20 cellular contexts compared by ENCODE assay signal in genomic region chrX:1009771-1010170, GRCh38.
"Had no signal": no experiment of that assay in that cellular context is flagged by ENCODE, and none has a peak within 500 bp of the region (broad histone marks: within the 10 kb centered on the region; RNA-seq: fewer than 3 reads in every experiment).

No MANE protein-coding gene starts in this region.

- H3K9me3 Mint-ChIP-seq: memory B cell; natural killer cell treated with Interleukin-12 subunit alpha and Interleukin-12 subunit beta and Interleukin-15 and Interleukin-18, amount 100 ng/mL, for 72 hours; type B pancreatic cell had no signal

- H3K27me3 Mint-ChIP-seq: natural killer cell treated with Interleukin-12 subunit alpha and Interleukin-12 subunit beta and Interleukin-15 and Interleukin-18, amount 100 ng/mL, for 72 hours had no signal

- H3K36me3 Mint-ChIP-seq: memory B cell; natural killer cell treated with Interleukin-12 subunit alpha and Interleukin-12 subunit beta and Interleukin-15 and Interleukin-18, amount 100 ng/mL, for 72 hours; type B pancreatic cell had no signal

- ATAC-seq: gastroesophageal sphincter; lower lobe of right lung; natural killer cell treated with Interleukin-12 subunit alpha and Interleukin-12 subunit beta and Interleukin-15 and Interleukin-18, amount 100 ng/mL, for 72 hours; psoas muscle; sciatic nerve had no signal

- H3K27ac Mint-ChIP-seq: memory B cell; natural killer cell treated with Interleukin-12 subunit alpha and Interleukin-12 subunit beta and Interleukin-15 and Interleukin-18, amount 100 ng/mL, for 72 hours; type B pancreatic cell had no signal

- H3K4me3 Mint-ChIP-seq: memory B cell; natural killer cell treated with Interleukin-12 subunit alpha and Interleukin-12 subunit beta and Interleukin-15 and Interleukin-18, amount 100 ng/mL, for 72 hours; type B pancreatic cell had no signal

- H2AFZ ChIP-seq: parathyroid adenoma had no signal

- H3K4me3 ChIP-seq: esophagus squamous epithelium, gastroesophageal sphincter, left ventricle myocardium inferior, lower lobe of right lung, psoas muscle, stomach, uterus had no signal

- H3K4me1 ChIP-seq: esophagus squamous epithelium, gastroesophageal sphincter, left ventricle myocardium inferior, lower lobe of right lung, parathyroid adenoma, psoas muscle, stomach, uterus had no signal

- H3K9me3 ChIP-seq: esophagus squamous epithelium, gastroesophageal sphincter, left ventricle myocardium inferior, lower lobe of right lung, psoas muscle, uterus had no signal

- H3K79me2 ChIP-seq: parathyroid adenoma had no signal

- H3K9ac ChIP-seq: parathyroid adenoma had no signal

- H3K4me1 Mint-ChIP-seq: memory B cell had no signal

- DNase-seq: effector memory CD4-positive, alpha-beta T cell; esophagus squamous epithelium; foreskin fibroblast; glutamatergic neuron; islet precursor cell; left ventricle myocardium inferior; lower lobe of right lung; midbrain; psoas muscle; stimulated activated naive CD4-positive, alpha-beta T cell; stomach; substantia nigra; uterus had no signal

- H3K36me3 ChIP-seq: esophagus squamous epithelium, gastroesophageal sphincter, left ventricle myocardium inferior, lower lobe of right lung, stomach, uterus had no signal

- H3K27me3 ChIP-seq: esophagus squamous epithelium, gastroesophageal sphincter, stomach, uterus had no signal

- H3K27ac ChIP-seq: epithelial cell of prostate, esophagus squamous epithelium, gastroesophageal sphincter, left ventricle myocardium inferior, lower lobe of right lung, parathyroid adenoma, psoas muscle, stomach, uterus had no signal
